ENCODE assay signal across 7 cellular contexts in genomic region chr5:131336791-131337683, GRCh38.
A peak's percentile ranks its signal among the peaks of the same experiment; 100 is the strongest.
DNase-seq lines count a peak whose midpoint lies in the region; ATAC-seq lines count a peak whose summit lies in the region.
"Not testable (repeated sequence)": the region's sequence is repeated elsewhere in the genome, so short reads cannot be mapped to it uniquely, and the experiment has no call there.

No MANE protein-coding gene starts in this region.

- not testable (repeated sequence) for H3K27ac ChIP-seq in CD8-positive, alpha-beta memory T cell (ENCODE audit: low read depth, low read length)

- ATAC-seq in activated T-helper 17 cell treated with anti-CD3 and anti-CD28 coated beads, Interleukin-2, amount 50 U/mL, for 72 hours (replicated peaks); natural killer cell treated with Interleukin-12 subunit alpha and Interleukin-12 subunit beta and Interleukin-15 and Interleukin-18, amount 100 ng/mL, for 72 hours: not testable (repeated sequence)
- ATAC-seq in effector memory CD8-positive, alpha-beta T cell (replicated peaks): peak; percentile 20

- not testable (repeated sequence) for H3K9me3 ChIP-seq in CD8-positive, alpha-beta memory T cell (ENCODE audit: low read length)

- CTCF ChIA-PET in CD8-positive, alpha-beta memory T cell (lab: Charles Lee): interaction anchor here (1.4 kb wide), 2 partner anchors 45 to 64 kb away, joined by 3 to 4 read pairs; no protein-coding TSS in a partner anchor
- CTCF ChIA-PET in activated CD4-positive, alpha-beta memory T cell treated with anti-CD3 and anti-CD28 coated beads, Interleukin-2, amount 10 ng/mL, durations not matched to agents 7 days and 5 days (lab: Charles Lee): interaction anchor here (1.4 kb wide), 1 partner anchor 45 kb away, joined by 5 read pairs; no protein-coding TSS in a partner anchor

- H3K27ac Mint-ChIP-seq in CD8-positive, alpha-beta memory T cell: peak overlapping the region; percentile 70 to 97 (median 88)
- H3K27ac Mint-ChIP-seq in T-helper 2 cell treated with Interferon-gamma antibody and Interleukin-4, amounts not matched to agents 5 μg/mL and 100 μg/mL, for 36 hours: peak overlapping the region; percentile 72
- H3K27ac Mint-ChIP-seq in activated CD4-positive, alpha-beta memory T cell treated with anti-CD3 and anti-CD28 coated beads, Interleukin-2, amount 10 ng/mL, durations not matched to agents 7 days and 5 days: peak overlapping the region; percentile 86
- H3K27ac Mint-ChIP-seq in activated T-helper 17 cell treated with anti-CD3 and anti-CD28 coated beads, Interleukin-2, amount 50 U/mL, for 72 hours: peak overlapping the region; percentile 88
- H3K27ac Mint-ChIP-seq in activated naive CD8-positive, alpha-beta T cell: peak overlapping the region; percentile 85
- peak overlapping the region; percentile 97 to 99 for H3K27ac Mint-ChIP-seq in effector memory CD8-positive, alpha-beta T cell
- H3K27ac Mint-ChIP-seq in natural killer cell treated with Interleukin-12 subunit alpha and Interleukin-12 subunit beta and Interleukin-15 and Interleukin-18, amount 100 ng/mL, for 72 hours: peak overlapping the region; percentile 47 to 67

- peak in 4 of 5 donors; percentile 29 to 61 (median 50) for DNase-seq in CD8-positive, alpha-beta memory T cell
- DNase-seq in T-helper 2 cell treated with Interferon-gamma antibody and Interleukin-4, amounts not matched to agents 5 μg/mL and 100 μg/mL, for 36 hours (ENCODE audit: low spot score); natural killer cell treated with Interleukin-12 subunit alpha and Interleukin-12 subunit beta and Interleukin-15 and Interleukin-18, amount 100 ng/mL, for 72 hours (ENCODE audit: low spot score): not testable (repeated sequence)
- peak; percentile 59 for DNase-seq in activated CD4-positive, alpha-beta memory T cell treated with anti-CD3 and anti-CD28 coated beads, Interleukin-2, amount 10 ng/mL, durations not matched to agents 7 days and 5 days
- peak; percentile 38 to 64 (median 43) for DNase-seq in effector memory CD8-positive, alpha-beta T cell

- POLR2A ChIA-PET in CD8-positive, alpha-beta memory T cell (lab: Charles Lee): interaction anchor here (0.6 to 1.2 kb wide), 5 partner anchors 46 to 209 kb away, joined by 3 to 5 read pairs (median 3); partner anchors contain the start of gene CDC42SE2
- POLR2A ChIA-PET in activated CD4-positive, alpha-beta memory T cell treated with anti-CD3 and anti-CD28 coated beads, Interleukin-2, amount 10 ng/mL, durations not matched to agents 7 days and 5 days (lab: Charles Lee): interaction anchor here (1.0 to 2.1 kb wide), 8 partner anchors 18 to 82 kb away, joined by 3 to 10 read pairs (median 4); partner anchors contain the start of gene CDC42SE2

- H3K4me1 ChIP-seq in CD8-positive, alpha-beta memory T cell (ENCODE audit: insufficient read depth, low read length): peaks cover 32% of the 10 kb centered on the region

- not testable (repeated sequence) for H3K9me3 Mint-ChIP-seq in CD8-positive, alpha-beta memory T cell; activated T-helper 17 cell treated with anti-CD3 and anti-CD28 coated beads, Interleukin-2, amount 50 U/mL, for 72 hours; activated naive CD8-positive, alpha-beta T cell (ENCODE audit: low read depth); effector memory CD8-positive, alpha-beta T cell; natural killer cell treated with Interleukin-12 subunit alpha and Interleukin-12 subunit beta and Interleukin-15 and Interleukin-18, amount 100 ng/mL, for 72 hours
- peaks cover 10% of the 10 kb centered on the region for H3K9me3 Mint-ChIP-seq in T-helper 2 cell treated with Interferon-gamma antibody and Interleukin-4, amounts not matched to agents 5 μg/mL and 100 μg/mL, for 36 hours
- H3K9me3 Mint-ChIP-seq in activated CD4-positive, alpha-beta memory T cell treated with anti-CD3 and anti-CD28 coated beads, Interleukin-2, amount 10 ng/mL, durations not matched to agents 7 days and 5 days: peaks cover 15% of the 10 kb centered on the region

- peaks cover 11 to 82% (median 31%) of the 10 kb centered on the region in 3 donors for H3K36me3 Mint-ChIP-seq in CD8-positive, alpha-beta memory T cell
- H3K36me3 Mint-ChIP-seq in T-helper 2 cell treated with Interferon-gamma antibody and Interleukin-4, amounts not matched to agents 5 μg/mL and 100 μg/mL, for 36 hours (ENCODE audit: low read depth): peaks cover 83% of the 10 kb centered on the region
- H3K36me3 Mint-ChIP-seq in activated CD4-positive, alpha-beta memory T cell treated with anti-CD3 and anti-CD28 coated beads, Interleukin-2, amount 10 ng/mL, durations not matched to agents 7 days and 5 days (ENCODE audit: low read depth): peaks cover 84% of the 10 kb centered on the region
- H3K36me3 Mint-ChIP-seq in activated T-helper 17 cell treated with anti-CD3 and anti-CD28 coated beads, Interleukin-2, amount 50 U/mL, for 72 hours (ENCODE audit: low read depth): peaks cover 84% of the 10 kb centered on the region
- H3K36me3 Mint-ChIP-seq in activated naive CD8-positive, alpha-beta T cell: peaks cover 35% of the 10 kb centered on the region
- peaks cover 67% of the 10 kb centered on the region for H3K36me3 Mint-ChIP-seq in effector memory CD8-positive, alpha-beta T cell (ENCODE audit: insufficient read depth)
- H3K36me3 Mint-ChIP-seq in natural killer cell treated with Interleukin-12 subunit alpha and Interleukin-12 subunit beta and Interleukin-15 and Interleukin-18, amount 100 ng/mL, for 72 hours: peaks cover 29% of the 10 kb centered on the region

- peak overlapping the region; percentile 50 to 86 (median 72) for H3K4me3 Mint-ChIP-seq in CD8-positive, alpha-beta memory T cell
- peak overlapping the region; percentile 11 for H3K4me3 Mint-ChIP-seq in T-helper 2 cell treated with Interferon-gamma antibody and Interleukin-4, amounts not matched to agents 5 μg/mL and 100 μg/mL, for 36 hours
- H3K4me3 Mint-ChIP-seq in activated CD4-positive, alpha-beta memory T cell treated with anti-CD3 and anti-CD28 coated beads, Interleukin-2, amount 10 ng/mL, durations not matched to agents 7 days and 5 days: peak overlapping the region; percentile 75
- H3K4me3 Mint-ChIP-seq in activated T-helper 17 cell treated with anti-CD3 and anti-CD28 coated beads, Interleukin-2, amount 50 U/mL, for 72 hours: peak overlapping the region; percentile 92
- peak overlapping the region; percentile 46 for H3K4me3 Mint-ChIP-seq in activated naive CD8-positive, alpha-beta T cell
- H3K4me3 Mint-ChIP-seq in effector memory CD8-positive, alpha-beta T cell: peak overlapping the region; percentile 79 to 82
- peak overlapping the region; percentile 80 for H3K4me3 Mint-ChIP-seq in natural killer cell treated with Interleukin-12 subunit alpha and Interleukin-12 subunit beta and Interleukin-15 and Interleukin-18, amount 100 ng/mL, for 72 hours

- not testable (repeated sequence) for H3K27me3 ChIP-seq in CD8-positive, alpha-beta memory T cell (ENCODE audit: insufficient read depth, low read length, poor library complexity, severe bottlenecking)

- not testable (repeated sequence) for H3K36me3 ChIP-seq in CD8-positive, alpha-beta memory T cell (ENCODE audit: insufficient read depth, low read length)

- H3K4me1 Mint-ChIP-seq in CD8-positive, alpha-beta memory T cell: peaks cover 80 to 99% (median 91%) of the 10 kb centered on the region in 3 donors
- peaks cover 53% of the 10 kb centered on the region for H3K4me1 Mint-ChIP-seq in T-helper 2 cell treated with Interferon-gamma antibody and Interleukin-4, amounts not matched to agents 5 μg/mL and 100 μg/mL, for 36 hours (ENCODE audit: low read depth)
- peaks cover 77% of the 10 kb centered on the region for H3K4me1 Mint-ChIP-seq in activated CD4-positive, alpha-beta memory T cell treated with anti-CD3 and anti-CD28 coated beads, Interleukin-2, amount 10 ng/mL, durations not matched to agents 7 days and 5 days
- H3K4me1 Mint-ChIP-seq in activated T-helper 17 cell treated with anti-CD3 and anti-CD28 coated beads, Interleukin-2, amount 50 U/mL, for 72 hours: peaks cover 49% of the 10 kb centered on the region
- H3K4me1 Mint-ChIP-seq in activated naive CD8-positive, alpha-beta T cell (ENCODE audit: low read depth): peaks cover 83% of the 10 kb centered on the region
- H3K4me1 Mint-ChIP-seq in effector memory CD8-positive, alpha-beta T cell (ENCODE audit: low read depth in 2 of 2): peaks cover 66 to 80% of the 10 kb centered on the region in 2 donors
- H3K4me1 Mint-ChIP-seq in natural killer cell treated with Interleukin-12 subunit alpha and Interleukin-12 subunit beta and Interleukin-15 and Interleukin-18, amount 100 ng/mL, for 72 hours (ENCODE audit: low read depth in 2 of 2): peaks cover 74 to 80% of the 10 kb centered on the region in 2 donors

- not testable (repeated sequence) for H3K4me3 ChIP-seq in CD8-positive, alpha-beta memory T cell (ENCODE audit: low read length)

- not testable (repeated sequence) for H3K27me3 Mint-ChIP-seq in CD8-positive, alpha-beta memory T cell; T-helper 2 cell treated with Interferon-gamma antibody and Interleukin-4, amounts not matched to agents 5 μg/mL and 100 μg/mL, for 36 hours (ENCODE audit: low read depth); activated CD4-positive, alpha-beta memory T cell treated with anti-CD3 and anti-CD28 coated beads, Interleukin-2, amount 10 ng/mL, durations not matched to agents 7 days and 5 days; activated T-helper 17 cell treated with anti-CD3 and anti-CD28 coated beads, Interleukin-2, amount 50 U/mL, for 72 hours; activated naive CD8-positive, alpha-beta T cell; effector memory CD8-positive, alpha-beta T cell; natural killer cell treated with Interleukin-12 subunit alpha and Interleukin-12 subunit beta and Interleukin-15 and Interleukin-18, amount 100 ng/mL, for 72 hours

Comparison
In these comparisons a context has a peak if more than half of its experiments do, and no peak if none do; other contexts are left out.
1. H3K4me3 Mint-ChIP-seq: peak in every context shown above with its lines; median percentile 92 in activated T-helper 17 cell treated with anti-CD3 and anti-CD28 coated beads, Interleukin-2, amount 50 U/mL, for 72 hours; 80 in effector memory CD8-positive, alpha-beta T cell; 80 in natural killer cell treated with Interleukin-12 subunit alpha and Interleukin-12 subunit beta and Interleukin-15 and Interleukin-18, amount 100 ng/mL, for 72 hours; 75 in activated CD4-positive, alpha-beta memory T cell treated with anti-CD3 and anti-CD28 coated beads, Interleukin-2, amount 10 ng/mL, durations not matched to agents 7 days and 5 days; 72 in CD8-positive, alpha-beta memory T cell; 46 in activated naive CD8-positive, alpha-beta T cell; 11 in T-helper 2 cell treated with Interferon-gamma antibody and Interleukin-4, amounts not matched to agents 5 μg/mL and 100 μg/mL, for 36 hours.